Comparison of ENCODE assay signal across 1 cellular context in genomic region chr5:134006119-134006514, GRCh38.
TF ChIP-seq lines count a peak whose summit lies in the region.

No MANE protein-coding gene starts in this region.

TF ChIP-seq in HCT116, 20 proteins besides CTCF, POLR2A, EP300 and RAD21 (continued from another document):
- TF ChIP-seq, protein P1, sequence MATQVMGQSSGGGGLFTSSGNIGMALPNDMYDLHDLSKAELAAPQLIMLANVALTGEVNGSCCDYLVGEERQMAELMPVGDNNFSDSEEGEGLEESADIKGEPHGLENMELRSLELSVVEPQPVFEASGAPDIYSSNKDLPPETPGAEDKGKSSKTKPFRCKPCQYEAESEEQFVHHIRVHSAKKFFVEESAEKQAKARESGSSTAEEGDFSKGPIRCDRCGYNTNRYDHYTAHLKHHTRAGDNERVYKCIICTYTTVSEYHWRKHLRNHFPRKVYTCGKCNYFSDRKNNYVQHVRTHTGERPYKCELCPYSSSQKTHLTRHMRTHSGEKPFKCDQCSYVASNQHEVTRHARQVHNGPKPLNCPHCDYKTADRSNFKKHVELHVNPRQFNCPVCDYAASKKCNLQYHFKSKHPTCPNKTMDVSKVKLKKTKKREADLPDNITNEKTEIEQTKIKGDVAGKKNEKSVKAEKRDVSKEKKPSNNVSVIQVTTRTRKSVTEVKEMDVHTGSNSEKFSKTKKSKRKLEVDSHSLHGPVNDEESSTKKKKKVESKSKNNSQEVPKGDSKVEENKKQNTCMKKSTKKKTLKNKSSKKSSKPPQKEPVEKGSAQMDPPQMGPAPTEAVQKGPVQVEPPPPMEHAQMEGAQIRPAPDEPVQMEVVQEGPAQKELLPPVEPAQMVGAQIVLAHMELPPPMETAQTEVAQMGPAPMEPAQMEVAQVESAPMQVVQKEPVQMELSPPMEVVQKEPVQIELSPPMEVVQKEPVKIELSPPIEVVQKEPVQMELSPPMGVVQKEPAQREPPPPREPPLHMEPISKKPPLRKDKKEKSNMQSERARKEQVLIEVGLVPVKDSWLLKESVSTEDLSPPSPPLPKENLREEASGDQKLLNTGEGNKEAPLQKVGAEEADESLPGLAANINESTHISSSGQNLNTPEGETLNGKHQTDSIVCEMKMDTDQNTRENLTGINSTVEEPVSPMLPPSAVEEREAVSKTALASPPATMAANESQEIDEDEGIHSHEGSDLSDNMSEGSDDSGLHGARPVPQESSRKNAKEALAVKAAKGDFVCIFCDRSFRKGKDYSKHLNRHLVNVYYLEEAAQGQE (IDR thresholded peaks at IDR 0.05; ENCODE audit: low read depth): no peak
- TF ChIP-seq EZH2phosphoT487 (IDR thresholded peaks at IDR 0.05; ENCODE audit: borderline replicate concordance): no peak
- no peak for TF ChIP-seq EGR1 (IDR thresholded peaks at IDR 0.05; ENCODE audit: low read depth)
- TF ChIP-seq, protein P2, sequence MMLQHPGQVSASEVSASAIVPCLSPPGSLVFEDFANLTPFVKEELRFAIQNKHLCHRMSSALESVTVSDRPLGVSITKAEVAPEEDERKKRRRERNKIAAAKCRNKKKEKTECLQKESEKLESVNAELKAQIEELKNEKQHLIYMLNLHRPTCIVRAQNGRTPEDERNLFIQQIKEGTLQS (IDR thresholded peaks at IDR 0.05): no peak
- TF ChIP-seq YY1 (IDR thresholded peaks at IDR 0.05; ENCODE audit: extremely low read depth, insufficient replicate concordance, low read depth, low read length): no peak
- TF ChIP-seq, protein P3, sequence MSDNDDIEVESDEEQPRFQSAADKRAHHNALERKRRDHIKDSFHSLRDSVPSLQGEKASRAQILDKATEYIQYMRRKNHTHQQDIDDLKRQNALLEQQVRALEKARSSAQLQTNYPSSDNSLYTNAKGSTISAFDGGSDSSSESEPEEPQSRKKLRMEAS (IDR thresholded peaks at IDR 0.05): no peak
- no peak for TF ChIP-seq SRF (IDR thresholded peaks at IDR 0.05; ENCODE audit: low read depth)
- TF ChIP-seq ZNF274 (IDR thresholded peaks at IDR 0.05; ENCODE audit: low read depth, low read length): no peak
- no peak for TF ChIP-seq POLR2AphosphoS5 (IDR thresholded peaks at IDR 0.05; ENCODE audit: low read depth, low read length)
- TF ChIP-seq JUND (IDR thresholded peaks at IDR 0.05): no peak
